Comparison of ENCODE assay signal across 11 cellular contexts in the genomic region with DNA sequence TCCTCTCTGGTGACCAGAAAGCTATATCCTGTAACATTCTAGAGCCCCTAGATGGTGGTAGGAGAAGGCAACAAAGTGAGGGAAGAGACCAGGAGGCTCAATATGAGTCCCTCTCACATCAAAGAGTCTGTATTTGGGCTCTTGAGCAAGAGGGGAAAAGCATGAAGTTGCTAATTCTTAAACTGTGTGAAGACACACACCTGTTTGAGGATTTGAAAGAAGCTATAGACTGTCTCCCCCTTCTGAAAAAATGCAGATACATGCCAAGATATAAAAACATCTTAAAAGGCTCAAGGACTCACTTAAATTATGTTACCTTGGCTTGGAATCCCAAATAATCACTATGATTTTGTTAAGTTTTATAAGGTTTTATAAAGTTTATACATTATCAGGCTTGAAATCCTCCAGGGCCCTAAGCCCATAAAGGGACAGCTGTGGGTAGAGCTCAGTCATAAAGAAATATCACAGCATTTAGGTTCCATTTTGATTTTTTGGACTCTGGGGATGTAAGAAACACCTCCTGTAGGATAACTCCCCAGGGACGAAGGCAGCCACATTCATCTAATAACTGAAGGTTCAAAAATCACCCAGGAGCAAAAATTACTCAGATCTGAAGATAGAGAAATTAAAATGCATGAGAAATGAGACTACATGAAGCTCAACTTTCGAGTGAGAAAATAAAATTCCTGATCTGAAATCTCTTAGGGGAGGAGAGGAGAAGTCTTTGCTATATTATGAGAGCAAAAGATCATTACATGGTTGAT.
"Had no signal": no experiment of that assay in that cellular context is flagged by ENCODE, and none has a peak within 500 bp of the region (broad histone marks: within the 10 kb centered on the region; RNA-seq: fewer than 3 reads in every experiment).

No MANE protein-coding gene starts in this region.

- H3K4me3 Mint-ChIP-seq: activated CD8-positive, alpha-beta memory T cell treated with anti-CD3 and anti-CD28 coated beads, Interleukin-2, amount 10 ng/mL, durations not matched to agents 7 days and 5 days; activated T-cell treated with anti-CD3 and anti-CD28 coated beads, Interleukin-2, amount 50 U/mL, for 24 hours had no signal

- H3K27ac ChIP-seq: cardiac muscle cell, gastroesophageal sphincter, hepatocyte, uterus had no signal

- H3K79me2 ChIP-seq: hepatocyte had no signal

- H3K9me3 ChIP-seq: uterus had no signal

- H3K27ac Mint-ChIP-seq: activated CD8-positive, alpha-beta memory T cell treated with anti-CD3 and anti-CD28 coated beads, Interleukin-2, amount 10 ng/mL, durations not matched to agents 7 days and 5 days; activated T-cell treated with anti-CD3 and anti-CD28 coated beads, Interleukin-2, amount 50 U/mL, for 24 hours had no signal

- H3K4me3 ChIP-seq: cardiac muscle cell, gastroesophageal sphincter, hepatocyte, uterus had no signal

- H3K4me2 ChIP-seq: hepatocyte had no signal

- H3K9me3 Mint-ChIP-seq: activated T-cell treated with anti-CD3 and anti-CD28 coated beads, Interleukin-2, amount 50 U/mL, for 24 hours had no signal

- H3K27me3 ChIP-seq: cardiac muscle cell, gastroesophageal sphincter, hepatocyte, uterus had no signal

- ATAC-seq: activated CD8-positive, alpha-beta memory T cell treated with anti-CD3 and anti-CD28 coated beads, Interleukin-2, amount 10 ng/mL, durations not matched to agents 7 days and 5 days; gastroesophageal sphincter had no signal

- DNase-seq: activated CD4-positive, alpha-beta T cell treated with anti-CD3 and anti-CD28 coated beads, Interleukin-2, amount 50 U/mL, for 48 hours; activated CD8-positive, alpha-beta memory T cell treated with anti-CD3 and anti-CD28 coated beads, Interleukin-2, amount 10 ng/mL, durations not matched to agents 7 days and 5 days; activated gamma-delta T cell treated with Interleukin-2 at 50 U/mL for 16 hours; activated T-cell treated with anti-CD3 and anti-CD28 coated beads, Interleukin-2, amount 50 U/mL, for 24 hours; effector memory CD4-positive, alpha-beta T cell; stimulated activated CD4-positive, alpha-beta T cell treated with anti-CD3 and anti-CD28 coated beads, Interleukin-12 subunit alpha, Interleukin-12 subunit beta, amount 100 ng/mL, for 4 hours; stimulated activated CD4-positive, alpha-beta T cell treated with anti-CD3 and anti-CD28 coated beads, Interleukin-2, amount 100 ng/mL, for 48 hours; uterus had no signal

- H3K4me1 ChIP-seq: uterus had no signal

- H2AFZ ChIP-seq: hepatocyte had no signal

- H3K27me3 Mint-ChIP-seq: activated T-cell treated with anti-CD3 and anti-CD28 coated beads, Interleukin-2, amount 50 U/mL, for 24 hours had no signal

- H3K36me3 ChIP-seq: cardiac muscle cell, gastroesophageal sphincter, uterus had no signal

- H3K36me3 Mint-ChIP-seq: activated CD8-positive, alpha-beta memory T cell treated with anti-CD3 and anti-CD28 coated beads, Interleukin-2, amount 10 ng/mL, durations not matched to agents 7 days and 5 days had no signal
